18 cellular contexts compared by ENCODE assay signal in genomic region chr3:17913349-17913748, GRCh38.
"Had no signal": no experiment of that assay in that cellular context is flagged by ENCODE, and none has a peak within 500 bp of the region (broad histone marks: within the 10 kb centered on the region; RNA-seq: fewer than 3 reads in every experiment).

No MANE protein-coding gene starts in this region.

- H3K4me3 ChIP-seq: dorsolateral prefrontal cortex, esophagus muscularis mucosa, heart right ventricle, left lung, lower lobe of right lung, mucosa of descending colon had no signal

- H3K9me3 ChIP-seq: esophagus muscularis mucosa, heart right ventricle, left lung, lower lobe of right lung, mucosa of descending colon had no signal

- H3K36me3 ChIP-seq: esophagus muscularis mucosa, heart right ventricle, left lung, lower lobe of right lung had no signal

- H3K27me3 ChIP-seq: esophagus muscularis mucosa had no signal

- H3K4me1 ChIP-seq: esophagus muscularis mucosa, foreskin keratinocyte, heart right ventricle, left lung, lower lobe of right lung had no signal

- H3K27ac ChIP-seq: dorsolateral prefrontal cortex, esophagus muscularis mucosa, foreskin keratinocyte, heart right ventricle, left lung, lower lobe of right lung had no signal

- DNase-seq: dermis blood vessel endothelial cell; dorsolateral prefrontal cortex; effector CD4-positive, alpha-beta T cell; effector memory CD4-positive, alpha-beta T cell; foreskin keratinocyte; glutamatergic neuron; head of caudate nucleus; heart right ventricle; hippocampal formation; left cardiac atrium; left lung; left ventricle myocardium superior; lower lobe of right lung; mesenchymal stem cell; mucosa of descending colon; naive B cell; naive thymus-derived CD8-positive, alpha-beta T cell had no signal
